In the genomic region with DNA sequence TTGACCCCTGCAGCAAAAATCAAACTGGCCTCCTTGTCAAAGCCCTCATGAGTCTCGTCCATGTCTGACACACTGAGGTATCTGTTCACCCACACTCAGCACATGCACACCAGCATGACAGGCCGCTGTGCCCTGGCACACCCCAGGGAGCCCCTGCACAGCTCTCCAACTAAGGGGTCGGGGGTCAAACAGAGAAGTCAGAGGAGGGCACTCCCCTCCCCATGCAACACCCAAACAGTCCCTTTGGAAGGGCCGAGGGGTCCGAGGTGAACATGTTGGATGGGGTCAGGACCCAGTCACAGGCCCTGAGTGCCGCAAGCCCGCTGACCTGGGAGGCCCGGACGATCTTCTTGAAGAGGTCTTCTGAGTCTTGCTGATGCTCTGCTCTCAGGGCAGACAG, we compare ENCODE assay signal across 20 cellular contexts. TPM values are rescaled to one million over a fixed set of nuclear protein-coding genes. Genes with fewer than 3 reads are reported as not detected.
DNase-seq lines count a peak whose midpoint lies in the region; ATAC-seq, FAIRE-seq and TF ChIP-seq lines count a peak whose summit lies in the region.
"Had no signal": no experiment of that assay in that cellular context is flagged by ENCODE, and none has a peak within 500 bp of the region (broad histone marks: within the 10 kb centered on the region; RNA-seq: fewer than 3 reads in every experiment).

No MANE protein-coding gene starts in this region.

- CTCF ChIA-PET in HEK293 (lab: Yijun Ruan, JAX), result interaction anchor here (0.7 to 1.6 kb wide), 3 partner anchors 9 to 23 kb away, joined by 5 to 6 read pairs (median 6); no protein-coding TSS in a partner anchor
- CTCF ChIA-PET in K562 (lab: Yijun Ruan, JAX; ENCODE audit: low intra/inter-chr PET ratio), result no interaction called here

- H3K4me1 ChIP-seq in HEK293 (ENCODE audit: control insufficient read depth, insufficient read depth, low read length) (no peaks in the 10 kb centered on the region), K562 (replicated peaks in 1 of 2; ENCODE audit: control insufficient read depth in 2 of 2, insufficient read depth in 2 of 2, low read length in 2 of 2) (peaks cover 0 to 4% of the 10 kb centered on the region in 2 experiments; a peak in 1 of 5 replicates), gastrocnemius medialis (peaks cover 11 to 16% of the 10 kb centered on the region in 2 donors), transverse colon (peaks cover 0 to 5% (median under 1%) of the 10 kb centered on the region in 4 donors)
- H3K4me1 ChIP-seq: breast epithelium had no signal

- no peaks in the 10 kb centered on the region for H3K27me3 Mint-ChIP-seq in activated naive CD4-positive, alpha-beta T cell treated with anti-CD3 and anti-CD28 coated beads, Interleukin-2, amount 50 U/mL, for 24 hours
- H3K27me3 Mint-ChIP-seq: activated B cell treated with CpG ODN at 0.5 μM for 24 hours had no signal

- no peak overlapping the region for H2AFZ ChIP-seq in K562 (ENCODE audit: low read depth, low read length)

- no peak for TF ChIP-seq POLR2A in K562 (conservative IDR thresholded peaks at IDR 0.05)
- no peak for TF ChIP-seq POLR2A in gastrocnemius medialis (IDR thresholded peaks at IDR 0.05)
- TF ChIP-seq POLR2A in transverse colon (IDR thresholded peaks at IDR 0.05), result no peak

- peaks cover 7% of the 10 kb centered on the region for H3K36me3 Mint-ChIP-seq in activated naive CD4-positive, alpha-beta T cell treated with anti-CD3 and anti-CD28 coated beads, Interleukin-2, amount 50 U/mL, for 24 hours

- H3K9me1 ChIP-seq in K562 (ENCODE audit: control insufficient read depth, insufficient read depth, low read length), result no peaks in the 10 kb centered on the region

- no peaks in the 10 kb centered on the region for H4K20me1 ChIP-seq in K562 (replicated peaks; ENCODE audit: control insufficient read depth, insufficient read depth, low read length)

- intact Hi-C loops in K562 (cut with micrococcal nuclease) (no loop called here), gastrocnemius medialis (cut with DNase I; ENCODE audit: low total_unique reads) (no loop called here), transverse colon (cut with DNase I; ENCODE audit: low total_unique reads) (no loop called here)

- no peaks in the 10 kb centered on the region for H3K27me3 ChIP-seq in K562 (ENCODE audit: control insufficient read depth in 2 of 2, insufficient read depth in 2 of 2, low read length in 2 of 2)
- no peaks in the 10 kb centered on the region for H3K27me3 ChIP-seq in gastrocnemius medialis
- no peaks in the 10 kb centered on the region for H3K27me3 ChIP-seq in transverse colon
- H3K27me3 ChIP-seq: breast epithelium, esophagus muscularis mucosa, MG63, spleen had no signal

- in situ Hi-C loops in K562 (cut with MboI), result no loop called here
- in situ Hi-C loops in gastrocnemius medialis (cut with MboI; ENCODE audit: low sequenced_read_pairs in 4 of 4), result no loop called here
- in situ Hi-C loops in transverse colon (cut with MboI; ENCODE audit: low pct_ligation_motif_present in 1 of 4, low pct_unique_long_range_greater_than_20kb in 1 of 4, low sequenced_read_pairs in 3 of 4), result no loop called here

- POLR2A ChIA-PET in HEK293 (lab: Yijun Ruan, JAX) (interaction anchor here (0.9 to 1.5 kb wide), 2 partner anchors 13 to 36 kb away, joined by 5 to 6 read pairs; partner anchors contain the start of gene GTPBP1), K562 (lab: Yijun Ruan, JAX) (interaction anchor here (1.4 to 2.2 kb wide), 2 partner anchors 12 to 16 kb away, joined by 4 to 6 read pairs; no protein-coding TSS in a partner anchor)

- ATAC-seq in K562 (no peak), gastrocnemius medialis (no peak)

- TF ChIP-seq RAD21 in K562 (CRISPR knock-in tag; conservative IDR thresholded peaks at IDR 0.05 in 1 of 2, IDR thresholded peaks at IDR 0.05 in 1 of 2), result no peak

- no peak overlapping the region for H3K4me3 Mint-ChIP-seq in activated naive CD4-positive, alpha-beta T cell treated with anti-CD3 and anti-CD28 coated beads, Interleukin-2, amount 50 U/mL, for 24 hours
- H3K4me3 Mint-ChIP-seq: activated B cell treated with CpG ODN at 0.5 μM for 24 hours, neural crest cell had no signal

- 96% methylated on average over 4 of the region's 9 CpGs for WGBS in K562 (ENCODE audit: insufficient coverage, low coverage, missing lambda C conversion rate)
- WGBS in transverse colon (ENCODE audit: low coverage in 1 of 2), 2 donors, result 93% methylated on average over 9 of the region's 9 CpGs; no CpG with 5 or more reads in 1 of the 2 donors

- DNase-seq in activated naive CD4-positive, alpha-beta T cell (lab: John Stamatoyannopoulos, UW), result no peak
- DNase-seq in K562 (ENCODE audit: extremely low read depth in 1 of 4, low spot score in 3 of 4) (no peak), gastrocnemius medialis (no peak), UCSD-AML1 (lab: John Stamatoyannopoulos, UW; ENCODE audit: unreplicated experiment) (no peak), transverse colon (no peak)
- no peak for DNase-seq in activated CD8-positive, alpha-beta memory T cell treated with anti-CD3 and anti-CD28 coated beads, Interleukin-2, amount 50 U/mL, for 48 hours
- DNase-seq: activated B cell treated with CpG ODN at 0.5 μM for 24 hours; activated CD8-positive, alpha-beta memory T cell treated with anti-CD3 and anti-CD28 coated beads, Interleukin-2, amount 50 U/mL, for 4 hours; DMS79 treated with DMSO at 0.1 percent for 48 hours; IMR-90; MG63; NCI-H146; NCI-H748 treated with DMSO at 0.1 percent for 48 hours; SHP77; spleen had no signal

- H3K9ac ChIP-seq in K562 (ENCODE audit: insufficient read depth in 1 of 2, low read depth in 2 of 2, low read length in 2 of 2), result no peak overlapping the region

- H3K4me3 ChIP-seq in HEK293 (ENCODE audit: low read depth, low read length), result no peak overlapping the region
- no peak overlapping the region for H3K4me3 ChIP-seq in K562
- no peak overlapping the region for H3K4me3 ChIP-seq in gastrocnemius medialis
- no peak overlapping the region for H3K4me3 ChIP-seq in transverse colon
- H3K4me3 ChIP-seq: breast epithelium, esophagus muscularis mucosa, MG63, spleen had no signal

- TF ChIP-seq EP300 in K562 (IDR thresholded peaks at IDR 0.05; ENCODE audit: low read length) (no peak), transverse colon (IDR thresholded peaks at IDR 0.05; ENCODE audit: low read depth) (no peak)

- no peak overlapping the region for H3K27ac ChIP-seq in HEK293 (ENCODE audit: extremely low read depth, low read depth, low read length)
- H3K27ac ChIP-seq in K562 (ENCODE audit: extremely low read depth, low read depth, low read length), result no peak overlapping the region
- H3K27ac ChIP-seq in gastrocnemius medialis, result peak overlapping the region; percentile 5 to 42 (median 23)
- H3K27ac ChIP-seq in transverse colon, result no peak overlapping the region
- H3K27ac ChIP-seq: breast epithelium had no signal

- TF ChIP-seq CTCF in HEK293 (tag by site-specific recombination; IDR thresholded peaks at IDR 0.05), result no peak
- no peak for TF ChIP-seq CTCF in K562 (IDR thresholded peaks at IDR 0.05 in 2 of 3, conservative IDR thresholded peaks at IDR 0.05 in 1 of 3; ENCODE audit: insufficient read depth in 2 of 3, low read depth in 1 of 3, low read length in 3 of 3)
- TF ChIP-seq CTCF in gastrocnemius medialis (IDR thresholded peaks at IDR 0.05 in 4 of 5, conservative IDR thresholded peaks at IDR 0.05 in 1 of 5), result no peak
- no peak for TF ChIP-seq CTCF in transverse colon (IDR thresholded peaks at IDR 0.05)

- H3K79me2 ChIP-seq in K562 (ENCODE audit: control insufficient read depth, insufficient read depth, low read length), result no peaks in the 10 kb centered on the region

- peaks cover 64 to 100% of the 10 kb centered on the region in 2 experiments for H3K36me3 ChIP-seq in HEK293 (ENCODE audit: control insufficient read depth in 2 of 2, insufficient read depth in 1 of 2, low read length in 2 of 2)
- H3K36me3 ChIP-seq in K562 (ENCODE audit: control insufficient read depth, insufficient read depth, low read length), result peaks cover 92% of the 10 kb centered on the region
- peaks cover 9 to 100% of the 10 kb centered on the region in 2 donors for H3K36me3 ChIP-seq in gastrocnemius medialis
- peaks cover 0 to 94% (median 47%) of the 10 kb centered on the region in 4 donors for H3K36me3 ChIP-seq in transverse colon

- H3K4me2 ChIP-seq in K562 (ENCODE audit: insufficient read depth, low read length), result no peak overlapping the region

- peaks cover 33% of the 10 kb centered on the region for H3K4me1 Mint-ChIP-seq in activated naive CD4-positive, alpha-beta T cell treated with anti-CD3 and anti-CD28 coated beads, Interleukin-2, amount 50 U/mL, for 24 hours
- H3K4me1 Mint-ChIP-seq: neural crest cell had no signal

- H3K9me3 Mint-ChIP-seq in activated naive CD4-positive, alpha-beta T cell treated with anti-CD3 and anti-CD28 coated beads, Interleukin-2, amount 50 U/mL, for 24 hours, result no peaks in the 10 kb centered on the region
- H3K9me3 Mint-ChIP-seq: activated B cell treated with CpG ODN at 0.5 μM for 24 hours, neural crest cell had no signal

- H3K9me3 ChIP-seq in HEK293 (ENCODE audit: control insufficient read depth, insufficient read depth, low read depth, low read length), result no peaks in the 10 kb centered on the region
- H3K9me3 ChIP-seq in K562 (replicated peaks; ENCODE audit: control insufficient read depth, insufficient read depth, low read depth, low read length), result no peaks in the 10 kb centered on the region
- no peaks in the 10 kb centered on the region for H3K9me3 ChIP-seq in gastrocnemius medialis
- H3K9me3 ChIP-seq in transverse colon, result no peaks in the 10 kb centered on the region
- H3K9me3 ChIP-seq: breast epithelium, esophagus muscularis mucosa, MG63, spleen had no signal

- no TSS peak for BruUV-seq in K562 (replicated peaks; lab: Mats Ljungman, UMichigan)

- H3K27ac Mint-ChIP-seq in activated naive CD4-positive, alpha-beta T cell treated with anti-CD3 and anti-CD28 coated beads, Interleukin-2, amount 50 U/mL, for 24 hours, result peak overlapping the region; percentile 90

- FAIRE-seq in K562 (lab: Jason Lieb, UNC), result no peak

RNA-seq across cellular contexts. Expression of gene SUN2, which starts 14.6 kb away (rescaled TPM):
- total RNA-seq in K562 (2011; cell fraction: chromatin; rRNA removed; ENCODE audit: low replicate concordance), result 38.9 and 115 TPM in 2 replicates
- total RNA-seq in K562 (2011; cell fraction: nucleolus; rRNA removed), result 125 TPM in 2 replicates
- total RNA-seq in K562 (2011; cell fraction: nucleoplasm; rRNA removed), result 65.3 and 80.1 TPM in 2 replicates
- total RNA-seq in K562 (2014; rRNA removed), result 31.0 and 42.6 TPM in 2 replicates
- 5.2 and 7.1 TPM in 2 replicates for total RNA-seq in K562 (2014; rRNA removed; fragmentation: Illumina TruSeq; extraction: Trizol)
- total RNA-seq in K562 (2015; rRNA removed; fragmentation: Illumina TruSeq; extraction: Trizol), result 18.2 and 19.5 TPM in 2 replicates
- 37.2 and 38.8 TPM in 2 replicates for total RNA-seq in K562 (2021)
- polyA plus RNA-seq in K562 (2011; rRNA removed), result 16.7 and 26.9 TPM in 2 replicates
- 23.3 and 36.3 TPM in 2 replicates for polyA plus RNA-seq in K562 (2011; cell fraction: cytosol; rRNA removed)
- polyA plus RNA-seq in K562 (2011; cell fraction: nucleus; rRNA removed), result 62.6 and 82.3 TPM in 2 replicates
- polyA plus RNA-seq in K562 (2012), result 27.0 and 67.0 TPM in 2 replicates
- 13.8 and 22.6 TPM in 2 replicates for polyA plus RNA-seq in K562 (2014; fragmentation: Illumina TruSeq; extraction: Trizol)
- polyA plus RNA-seq in K562 (2014; fragmentation: Nextera tagmentation; extraction: Ambion mirVana), result under 1 TPM; 0.11 to 0.21 TPM
- 27.8 and 31.5 TPM in 2 replicates for polyA plus RNA-seq in K562 (2014; rRNA removed)
- 9.1 and 19.4 TPM in 2 replicates for polyA minus RNA-seq in K562 (2011; rRNA and poly(A)+ RNA removed)
- 28.2 and 36.8 TPM in 2 replicates for polyA minus RNA-seq in K562 (2011; cell fraction: cytosol; rRNA and poly(A)+ RNA removed)
- polyA minus RNA-seq in K562 (2011; cell fraction: nucleus; rRNA and poly(A)+ RNA removed), result 28.8 and 33.5 TPM in 2 replicates
- 100 to 1,000 TPM; 177 to 423 (median 312) TPM for total RNA-seq in gastrocnemius medialis
- 100 to 1,000 TPM; 168 to 523 (median 216) TPM for total RNA-seq in transverse colon

RNA-seq across cellular contexts. Expression of gene GTPBP1, which starts 35.4 kb away (rescaled TPM):
- total RNA-seq in K562 (2011; cell fraction: chromatin; rRNA removed; ENCODE audit: low replicate concordance), result 178 and 289 TPM in 2 replicates
- total RNA-seq in K562 (2011; cell fraction: nucleolus; rRNA removed), result 122 and 125 TPM in 2 replicates
- total RNA-seq in K562 (2011; cell fraction: nucleoplasm; rRNA removed), result 108 and 125 TPM in 2 replicates
- 24.4 and 25.0 TPM in 2 replicates for total RNA-seq in K562 (2014; rRNA removed)
- total RNA-seq in K562 (2014; rRNA removed; fragmentation: Illumina TruSeq; extraction: Trizol), result 14.5 and 17.5 TPM in 2 replicates
- total RNA-seq in K562 (2015; rRNA removed; fragmentation: Illumina TruSeq; extraction: Trizol), result 15.9 and 16.0 TPM in 2 replicates
- 43.0 and 53.2 TPM in 2 replicates for total RNA-seq in K562 (2021)
- 23.3 and 38.4 TPM in 2 replicates for polyA plus RNA-seq in K562 (2011; rRNA removed)
- polyA plus RNA-seq in K562 (2011; cell fraction: cytosol; rRNA removed), result 17.9 and 20.7 TPM in 2 replicates
- polyA plus RNA-seq in K562 (2011; cell fraction: nucleus; rRNA removed), result 79.8 and 120 TPM in 2 replicates
- 22.5 and 29.8 TPM in 2 replicates for polyA plus RNA-seq in K562 (2012)
- 30.6 and 38.6 TPM in 2 replicates for polyA plus RNA-seq in K562 (2014; fragmentation: Illumina TruSeq; extraction: Trizol)
- under 1 TPM; 0.83 to 0.95 TPM for polyA plus RNA-seq in K562 (2014; fragmentation: Nextera tagmentation; extraction: Ambion mirVana)
- 30.9 and 32.6 TPM in 2 replicates for polyA plus RNA-seq in K562 (2014; rRNA removed)
- polyA minus RNA-seq in K562 (2011; rRNA and poly(A)+ RNA removed), result 57.9 and 59.7 TPM in 2 replicates
- 24.3 and 38.6 TPM in 2 replicates for polyA minus RNA-seq in K562 (2011; cell fraction: cytosol; rRNA and poly(A)+ RNA removed)
- 57.2 and 62.2 TPM in 2 replicates for polyA minus RNA-seq in K562 (2011; cell fraction: nucleus; rRNA and poly(A)+ RNA removed)
- 100 to 1,000 TPM in 1 of 4 donors, 10 to 100 TPM in 3; 27.7 to 124 (median 36.0) TPM for total RNA-seq in gastrocnemius medialis
- total RNA-seq in transverse colon, result 10 to 100 TPM; 51.5 to 84.9 (median 77.6) TPM

RNA-seq across cellular contexts. Expression of gene JOSD1, which starts 40.4 kb away (rescaled TPM):
- 36.0 and 46.4 TPM in 2 replicates for total RNA-seq in K562 (2011; cell fraction: chromatin; rRNA removed; ENCODE audit: low replicate concordance)
- 31.5 and 32.4 TPM in 2 replicates for total RNA-seq in K562 (2011; cell fraction: nucleolus; rRNA removed)
- 31.9 and 36.6 TPM in 2 replicates for total RNA-seq in K562 (2011; cell fraction: nucleoplasm; rRNA removed)
- total RNA-seq in K562 (2014; rRNA removed), result 28.0 and 33.9 TPM in 2 replicates
- total RNA-seq in K562 (2014; rRNA removed; fragmentation: Illumina TruSeq; extraction: Trizol), result 30.0 and 30.4 TPM in 2 replicates
- total RNA-seq in K562 (2015; rRNA removed; fragmentation: Illumina TruSeq; extraction: Trizol), result 26.0 and 26.7 TPM in 2 replicates
- total RNA-seq in K562 (2021), result 36.7 and 39.1 TPM in 2 replicates
- 31.6 and 31.8 TPM in 2 replicates for polyA plus RNA-seq in K562 (2011; rRNA removed)
- 34.7 and 36.9 TPM in 2 replicates for polyA plus RNA-seq in K562 (2011; cell fraction: cytosol; rRNA removed)
- polyA plus RNA-seq in K562 (2011; cell fraction: nucleus; rRNA removed), result 35.2 and 39.9 TPM in 2 replicates
- 25.7 and 27.9 TPM in 2 replicates for polyA plus RNA-seq in K562 (2012)
- polyA plus RNA-seq in K562 (2014; fragmentation: Illumina TruSeq; extraction: Trizol), result 33.0 and 34.1 TPM in 2 replicates
- polyA plus RNA-seq in K562 (2014; fragmentation: Nextera tagmentation; extraction: Ambion mirVana), result 1 to 10 TPM; 8.9 to 9.5 TPM
- polyA plus RNA-seq in K562 (2014; rRNA removed), result 30.4 and 30.7 TPM in 2 replicates
- polyA minus RNA-seq in K562 (2011; rRNA and poly(A)+ RNA removed), result 19.3 and 25.4 TPM in 2 replicates
- 19.6 and 27.1 TPM in 2 replicates for polyA minus RNA-seq in K562 (2011; cell fraction: cytosol; rRNA and poly(A)+ RNA removed)
- 9.8 and 16.9 TPM in 2 replicates for polyA minus RNA-seq in K562 (2011; cell fraction: nucleus; rRNA and poly(A)+ RNA removed)
- total RNA-seq in gastrocnemius medialis, result 10 to 100 TPM; 25.1 to 50.5 (median 42.4) TPM
- 100 to 1,000 TPM in 3 of 4 donors, 10 to 100 TPM in 1; 34.6 to 189 (median 138) TPM for total RNA-seq in transverse colon

RNA-seq across cellular contexts. Expression of gene DNAL4, which starts 52.8 kb away (rescaled TPM):
- 3.5 and 3.8 TPM in 2 replicates for total RNA-seq in K562 (2011; cell fraction: chromatin; rRNA removed; ENCODE audit: low replicate concordance)
- 4.2 and 5.8 TPM in 2 replicates for total RNA-seq in K562 (2011; cell fraction: nucleolus; rRNA removed)
- total RNA-seq in K562 (2011; cell fraction: nucleoplasm; rRNA removed), result 4.4 and 4.5 TPM in 2 replicates
- total RNA-seq in K562 (2014; rRNA removed), result 5.2 and 7.5 TPM in 2 replicates
- 4.2 and 4.7 TPM in 2 replicates for total RNA-seq in K562 (2014; rRNA removed; fragmentation: Illumina TruSeq; extraction: Trizol)
- total RNA-seq in K562 (2015; rRNA removed; fragmentation: Illumina TruSeq; extraction: Trizol), result 4.7 and 5.6 TPM in 2 replicates
- total RNA-seq in K562 (2021), result 5.9 and 6.1 TPM in 2 replicates
- 6.9 and 8.9 TPM in 2 replicates for polyA plus RNA-seq in K562 (2011; rRNA removed)
- polyA plus RNA-seq in K562 (2011; cell fraction: cytosol; rRNA removed), result 10.5 and 12.7 TPM in 2 replicates
- polyA plus RNA-seq in K562 (2011; cell fraction: nucleus; rRNA removed), result 8.2 and 8.3 TPM in 2 replicates
- polyA plus RNA-seq in K562 (2012), result 6.6 and 12.2 TPM in 2 replicates
- 9.4 and 11.3 TPM in 2 replicates for polyA plus RNA-seq in K562 (2014; fragmentation: Illumina TruSeq; extraction: Trizol)
- polyA plus RNA-seq in K562 (2014; fragmentation: Nextera tagmentation; extraction: Ambion mirVana), result under 1 TPM; 0.20 to 0.70 TPM
- polyA plus RNA-seq in K562 (2014; rRNA removed), result 7.8 and 8.3 TPM in 2 replicates
- 3.1 and 3.3 TPM in 2 replicates for polyA minus RNA-seq in K562 (2011; rRNA and poly(A)+ RNA removed)
- 1.7 and 1.8 TPM in 2 replicates for polyA minus RNA-seq in K562 (2011; cell fraction: cytosol; rRNA and poly(A)+ RNA removed)
- polyA minus RNA-seq in K562 (2011; cell fraction: nucleus; rRNA and poly(A)+ RNA removed), result 1.8 and 2.8 TPM in 2 replicates
- total RNA-seq in gastrocnemius medialis, result 1 to 10 TPM; 5.7 to 7.2 (median 6.7) TPM
- total RNA-seq in transverse colon, result 10 to 100 TPM; 13.8 to 39.0 (median 19.3) TPM

RNA-seq across cellular contexts. Expression of gene TOMM22, which starts 59.4 kb away (rescaled TPM):
- total RNA-seq in K562 (2011; cell fraction: chromatin; rRNA removed; ENCODE audit: low replicate concordance), result 7.9 and 9.6 TPM in 2 replicates
- total RNA-seq in K562 (2011; cell fraction: nucleolus; rRNA removed), result 13.2 and 14.2 TPM in 2 replicates
- total RNA-seq in K562 (2011; cell fraction: nucleoplasm; rRNA removed), result 17.9 and 24.1 TPM in 2 replicates
- total RNA-seq in K562 (2014; rRNA removed) (73.8 and 92.1 TPM in 2 replicates), K562 (2014; rRNA removed; fragmentation: Illumina TruSeq; extraction: Trizol) (78.6 and 87.9 TPM in 2 replicates), K562 (2015; rRNA removed; fragmentation: Illumina TruSeq; extraction: Trizol) (76.2 and 82.8 TPM in 2 replicates), K562 (2021) (101 and 108 TPM in 2 replicates), gastrocnemius medialis (10 to 100 TPM; 37.1 to 47.1 (median 46.3) TPM), transverse colon (10 to 100 TPM; 19.1 to 48.3 (median 32.9) TPM)
- polyA plus RNA-seq in K562 (2011; rRNA removed) (46.9 and 49.6 TPM in 2 replicates), K562 (2014; fragmentation: Illumina TruSeq; extraction: Trizol) (97.6 and 101 TPM in 2 replicates), K562 (2014; fragmentation: Nextera tagmentation; extraction: Ambion mirVana) (10 to 100 TPM; 25.8 to 36.3 TPM), K562 (2014; rRNA removed) (58.3 and 59.8 TPM in 2 replicates)
- polyA plus RNA-seq in K562 (2011; cell fraction: cytosol; rRNA removed), result 26.6 and 63.0 TPM in 2 replicates
- 11.8 and 22.9 TPM in 2 replicates for polyA plus RNA-seq in K562 (2011; cell fraction: nucleus; rRNA removed)
- polyA plus RNA-seq in K562 (2012), result 35.2 and 85.7 TPM in 2 replicates
- polyA minus RNA-seq in K562 (2011; rRNA and poly(A)+ RNA removed), result 32.7 and 35.9 TPM in 2 replicates
- polyA minus RNA-seq in K562 (2011; cell fraction: cytosol; rRNA and poly(A)+ RNA removed), result 19.9 and 33.9 TPM in 2 replicates
- polyA minus RNA-seq in K562 (2011; cell fraction: nucleus; rRNA and poly(A)+ RNA removed), result 4.8 and 9.8 TPM in 2 replicates

Comparison
In these comparisons a context has a peak if more than half of its experiments do, and no peak if none do; other contexts are left out.
1. H3K27ac ChIP-seq: peak in gastrocnemius medialis (4 of 4); none in HEK293 (single experiment), K562 (single experiment) and transverse colon (0 of 4).